Comparison of ENCODE assay signal across 8 cellular contexts in genomic region chr2:178478442-178479274, GRCh38. TPM values are rescaled to one million over a fixed set of nuclear protein-coding genes. Genes with fewer than 3 reads are reported as not detected.
DNase-seq lines count a peak whose midpoint lies in the region; ATAC-seq and TF ChIP-seq lines count a peak whose summit lies in the region.

A gene with protein sequence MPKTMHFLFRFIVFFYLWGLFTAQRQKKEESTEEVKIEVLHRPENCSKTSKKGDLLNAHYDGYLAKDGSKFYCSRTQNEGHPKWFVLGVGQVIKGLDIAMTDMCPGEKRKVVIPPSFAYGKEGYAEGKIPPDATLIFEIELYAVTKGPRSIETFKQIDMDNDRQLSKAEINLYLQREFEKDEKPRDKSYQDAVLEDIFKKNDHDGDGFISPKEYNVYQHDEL (minus strand): TSS chr2:178478600. CDS start chr2:178478499, 101 bp downstream.

- H3K9me3 ChIP-seq in A673 (ENCODE audit: low read depth, low read length, poor library complexity, severe bottlenecking) (no peaks in the 10 kb centered on the region), breast epithelium (no peaks in the 10 kb centered on the region), smooth muscle cell (replicated peaks; ENCODE audit: low read depth) (no peaks in the 10 kb centered on the region)

- peaks cover 67% of the 10 kb centered on the region for H3K79me2 ChIP-seq in smooth muscle cell (ENCODE audit: low read depth)

- H2AFZ ChIP-seq in smooth muscle cell (ENCODE audit: low read depth), result peak within 1 kb of the TSS; percentile 95

- ATAC-seq in HG03095 (IDR thresholded peaks at IDR 0.05; ENCODE audit: unreplicated experiment), result peak; percentile 43

- H3K4me3 ChIP-seq in A673 (ENCODE audit: low read depth, low read length, poor library complexity, severe bottlenecking), result peak within 1 kb of the TSS; percentile 60
- peak within 1 kb of the TSS; percentile 51 to 92 (median 84) for H3K4me3 ChIP-seq in breast epithelium
- H3K4me3 ChIP-seq in smooth muscle cell, result peak within 1 kb of the TSS; percentile 91

- TF ChIP-seq CTCF in A673 (conservative IDR thresholded peaks at IDR 0.05; ENCODE audit: low read depth, low read length), result peak; percentile 84
- peak; percentile 83 for TF ChIP-seq CTCF in VCaP (conservative IDR thresholded peaks at IDR 0.05)
- TF ChIP-seq CTCF in breast epithelium (IDR thresholded peaks at IDR 0.05), result peak; percentile 7 to 61 (median 31)
- peak; percentile 49 for TF ChIP-seq CTCF in smooth muscle cell (IDR thresholded peaks at IDR 0.05; ENCODE audit: borderline replicate concordance, insufficient read depth, poor library complexity, severe bottlenecking)

- H3K36me3 ChIP-seq in A673 (ENCODE audit: insufficient read depth, low read length, poor library complexity, severe bottlenecking) (no peaks in the 10 kb centered on the region), breast epithelium (no peaks in the 10 kb centered on the region), smooth muscle cell (ENCODE audit: low read depth) (no peaks in the 10 kb centered on the region)

- H3K27me3 ChIP-seq in A673 (replicated peaks; ENCODE audit: insufficient read depth, low read depth, low read length, poor library complexity), result no peaks in the 10 kb centered on the region
- H3K27me3 ChIP-seq in breast epithelium, result no peaks in the 10 kb centered on the region
- no peaks in the 10 kb centered on the region for H3K27me3 ChIP-seq in smooth muscle cell (ENCODE audit: low read depth)

- H3K4me2 ChIP-seq in smooth muscle cell, result peak within 1 kb of the TSS; percentile 92

- intact Hi-C loops in A673 (cut with micrococcal nuclease; ENCODE audit: unreplicated experiment) (loop anchor here (1.0 kb wide), 1 partner anchor 27 kb away; the partner anchor contains the start of genes PJVK and PRKRA), breast epithelium (cut with DNase I; ENCODE audit: low total_unique reads) (no loop called here)

- 2% methylated on average over 45 of the region's 56 CpGs for WGBS in smooth muscle cell (ENCODE audit: low lambda C conversion rate)

- TF ChIP-seq POLR2A in GM18526 (IDR thresholded peaks at IDR 0.05; ENCODE audit: extremely low read depth, insufficient read length) (peak; percentile 64), breast epithelium (IDR thresholded peaks at IDR 0.05) (peak; percentile 65)

- peaks cover 28% of the 10 kb centered on the region for H4K20me1 ChIP-seq in smooth muscle cell (ENCODE audit: low read depth)

- H3F3A ChIP-seq in smooth muscle cell (ENCODE audit: low read depth), result peaks cover 5% of the 10 kb centered on the region

- CTCF ChIA-PET in A673 (lab: Charles Lee), result no interaction called here

- no TSS peak for BruUV-seq in A673 (replicated peaks; lab: Mats Ljungman, UMichigan)

- POLR2A ChIA-PET in A673 (lab: Charles Lee; ENCODE audit: low non-redundant PET), result no interaction called here

- H3K4me1 ChIP-seq in A673 (ENCODE audit: insufficient read depth, low read length, poor library complexity, severe bottlenecking), result peaks cover 32% of the 10 kb centered on the region
- peaks cover 0 to 9% of the 10 kb centered on the region in 2 donors for H3K4me1 ChIP-seq in breast epithelium
- peaks cover 32% of the 10 kb centered on the region for H3K4me1 ChIP-seq in smooth muscle cell (ENCODE audit: low read depth)

- peak; percentile 94 for DNase-seq in A673 (ENCODE audit: low spot score)
- DNase-seq in NCI-H2196 (lab: John Stamatoyannopoulos, UW; ENCODE audit: unreplicated experiment), result peak; percentile 81
- peak; percentile 80 to 83 for DNase-seq in breast epithelium (ENCODE audit: low spot score in 2 of 2)
- peak; percentile 84 for DNase-seq in iPS-NIHi11 (ENCODE audit: low spot score)
- peak; percentile 50 for DNase-seq in smooth muscle cell (lab: John Stamatoyannopoulos, UW; ENCODE audit: unreplicated experiment)

- H3K27ac ChIP-seq in A673 (ENCODE audit: low read depth, low read length, poor library complexity, severe bottlenecking) (peak within 1 kb of the TSS; percentile 92), VCaP (peak within 1 kb of the TSS; percentile 87), breast epithelium (peak within 1 kb of the TSS; percentile 93 to 95), smooth muscle cell (ENCODE audit: low read depth) (peak within 1 kb of the TSS; percentile 94)

- H3K9ac ChIP-seq in smooth muscle cell (ENCODE audit: low read depth), result peak within 1 kb of the TSS; percentile 89

RNA-seq across cellular contexts. Expression of the gene that starts here (rescaled TPM):
- total RNA-seq in A673 (2021) (17.1 and 18.4 TPM in 2 replicates), breast epithelium (10 to 100 TPM; 10.5 to 20.8 (median 16.7) TPM), smooth muscle cell (125 and 146 TPM in 2 replicates)
- polyA plus RNA-seq in smooth muscle cell, result 165 and 213 TPM in 2 replicates

Comparison
In these comparisons a context has a peak if more than half of its experiments do, and no peak if none do; other contexts are left out.
1. Peak in every context shown above with its lines: DNase-seq, ATAC-seq, H3K4me3 ChIP-seq and H3K27ac ChIP-seq.
2. CTCF ChIP-seq: peak in every context shown above with its lines; median percentile 84 in A673; 83 in VCaP; 49 in smooth muscle cell; 31 in breast epithelium.